ENCODE assay signal across 9 cellular contexts in genomic region chr7:116650436-116650835, GRCh38.
"Had no signal": no experiment of that assay in that cellular context is flagged by ENCODE, and none has a peak within 500 bp of the region (broad histone marks: within the 10 kb centered on the region; RNA-seq: fewer than 3 reads in every experiment).

No MANE protein-coding gene starts in this region.

- H3K9me3 ChIP-seq: HAP-1 had no signal

- DNase-seq: GM23248, GOT3, H7, H9, HCEC 1CT, HFFc6 had no signal

- H3K9ac ChIP-seq: GM23248 had no signal

- H2AFZ ChIP-seq: GM23248, GM23338 had no signal

- ATAC-seq: GM23338, HCT116 had no signal

- H3K36me3 ChIP-seq: HAP-1 had no signal

- H3K27ac ChIP-seq: GM23248 had no signal

- H3K4me3 ChIP-seq: GM23248, GM23338, HAP-1 had no signal

- H3K4me1 ChIP-seq: HAP-1 had no signal

- H3K4me2 ChIP-seq: GM23338 had no signal
